9 cellular contexts compared by ENCODE assay signal in the genomic region with DNA sequence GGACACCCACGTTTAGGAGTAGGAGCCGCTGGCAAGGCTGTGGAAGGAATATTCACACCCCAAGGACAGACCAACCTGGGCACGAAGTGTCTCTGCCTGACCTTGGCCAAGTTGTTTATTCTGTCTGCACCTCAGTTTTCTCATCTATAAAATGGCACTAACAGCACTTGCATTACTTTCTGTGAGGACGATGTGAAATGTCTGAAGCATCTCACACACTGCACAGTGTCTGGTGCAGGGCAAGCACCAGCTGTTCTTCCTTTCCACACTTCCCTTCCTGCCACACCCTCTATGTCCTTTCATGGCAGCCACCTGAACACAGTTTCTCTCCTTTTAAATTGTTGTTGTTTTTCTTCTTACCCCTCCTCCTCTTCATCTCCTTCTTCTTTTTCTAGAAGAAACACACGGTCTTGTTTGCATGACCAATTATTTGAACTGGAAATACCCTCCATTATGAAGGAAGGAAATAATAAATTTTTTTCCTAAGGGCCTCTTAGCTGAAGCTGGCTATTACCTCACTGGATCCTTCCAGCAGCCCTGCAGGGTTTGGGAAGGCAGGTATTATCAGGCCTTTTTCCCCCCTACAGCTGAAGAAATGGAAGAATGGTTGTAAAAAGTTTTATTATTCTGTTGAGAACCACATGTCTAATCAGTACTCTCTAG. TPM values are rescaled to one million over a fixed set of nuclear protein-coding genes. Genes with fewer than 3 reads are reported as not detected.
DNase-seq lines count a peak whose midpoint lies in the region; ATAC-seq and TF ChIP-seq lines count a peak whose summit lies in the region.
"Had no signal": no experiment of that assay in that cellular context is flagged by ENCODE, and none has a peak within 500 bp of the region (broad histone marks: within the 10 kb centered on the region; RNA-seq: fewer than 3 reads in every experiment).

No MANE protein-coding gene starts in this region.

- peak overlapping the region; percentile 68 for H3K4me3 ChIP-seq in CD4-positive, CD25-positive, alpha-beta regulatory T cell (ENCODE audit: low read depth, low read length)
- peak overlapping the region; percentile 39 for H3K4me3 ChIP-seq in Loucy (ENCODE audit: low read length, poor library complexity, severe bottlenecking)
- peak overlapping the region; percentile 15 to 43 (median 17) for H3K4me3 ChIP-seq in skeletal muscle tissue (ENCODE audit: low read length in 3 of 3)
- H3K4me3 ChIP-seq in Caco-2 (ENCODE audit: low read depth, low read length): no peak overlapping the region

- H3K9ac ChIP-seq in Loucy (ENCODE audit: low read depth, low read length, poor library complexity, severe bottlenecking): peak overlapping the region; percentile 49
- H3K9ac ChIP-seq in skeletal muscle tissue (ENCODE audit: low read depth in 1 of 3, low read length in 3 of 3): peak overlapping the region in 2 of 3 donors; percentile 74 to 75

- peaks cover 50% of the 10 kb centered on the region for H3K4me1 ChIP-seq in CD4-positive, CD25-positive, alpha-beta regulatory T cell (ENCODE audit: control insufficient read depth, insufficient read depth, low read length, poor library complexity, severe bottlenecking)
- peaks cover 54% of the 10 kb centered on the region for H3K4me1 ChIP-seq in Loucy (ENCODE audit: insufficient read depth, low read length, poor library complexity, severe bottlenecking)
- H3K4me1 ChIP-seq in skeletal muscle tissue (ENCODE audit: control insufficient read depth in 3 of 3, insufficient read depth in 3 of 3, low read length in 3 of 3): peaks cover 53 to 61% (median 59%) of the 10 kb centered on the region in 3 donors
- H3K4me1 ChIP-seq in Caco-2: peaks cover 5% of the 10 kb centered on the region; the same call in 1 of the 2 replicates

- BruUV-seq in Caco-2 (replicated peaks; lab: Mats Ljungman, UMichigan): no TSS peak

- peaks cover 12 to 52% (median 38%) of the 10 kb centered on the region in 4 donors for H3K4me1 Mint-ChIP-seq in CD4-positive, CD25-positive, alpha-beta regulatory T cell
- H3K4me1 Mint-ChIP-seq in central memory CD8-positive, alpha-beta T cell: peaks cover 36% of the 10 kb centered on the region
- peaks cover 15% of the 10 kb centered on the region for H3K4me1 Mint-ChIP-seq in Caco-2 (ENCODE audit: low read depth, unreplicated experiment)

- peak overlapping the region; percentile 89 for H3K27ac ChIP-seq in CD4-positive, CD25-positive, alpha-beta regulatory T cell (ENCODE audit: insufficient read depth, low read length, poor library complexity, severe bottlenecking)
- peak overlapping the region; percentile 98 for H3K27ac ChIP-seq in skeletal muscle tissue (ENCODE audit: low read depth, low read length)

- no peak for ATAC-seq in CD4-positive, CD25-positive, alpha-beta regulatory T cell (ENCODE audit: low read depth in 2 of 2)
- ATAC-seq in GM19324 (IDR thresholded peaks at IDR 0.05; ENCODE audit: low FRiP score, unreplicated experiment): peak; percentile 28
- ATAC-seq in central memory CD8-positive, alpha-beta T cell (replicated peaks; ENCODE audit: extremely low read depth, poor library complexity, severe bottlenecking): no peak
- ATAC-seq: HCT116 had no signal

- 0 out of 2 replicates have a peak, but pooled peaks cover 9% of the 10 kb centered on the region for H3F3A ChIP-seq in Loucy (ENCODE audit: low read depth)

- peak overlapping the region; percentile 72 for H3K4me2 ChIP-seq in Loucy (ENCODE audit: low read depth, low read length, poor library complexity, severe bottlenecking)

- CTCF ChIA-PET in Caco-2 (lab: Charles Lee): interaction anchor here (3.3 kb wide), 1 partner anchor 96 kb away, joined by 16 read pairs; no protein-coding TSS in a partner anchor

- peak in 2 of 3 donors; percentile 10 to 51 for DNase-seq in CD4-positive, CD25-positive, alpha-beta regulatory T cell
- DNase-seq in central memory CD8-positive, alpha-beta T cell (ENCODE audit: low spot score in 2 of 2): no peak
- no peak for DNase-seq in Caco-2
- DNase-seq in cerebellum (ENCODE audit: low spot score): no peak
- DNase-seq in cardiac septum (ENCODE audit: low spot score): no peak

- no peak for TF ChIP-seq CTCF in Loucy (conservative IDR thresholded peaks at IDR 0.05; ENCODE audit: low read length)
- no peak for TF ChIP-seq CTCF in Caco-2 (IDR thresholded peaks at IDR 0.05; ENCODE audit: insufficient read depth in 1 of 2, low read depth in 1 of 2, low read length in 1 of 2, severe bottlenecking in 1 of 2, unreplicated experiment in 1 of 2)

- no peaks in the 10 kb centered on the region for H3K9me2 ChIP-seq in Loucy (replicated peaks; ENCODE audit: low read depth, low read length)

- H3K27me3 Mint-ChIP-seq in CD4-positive, CD25-positive, alpha-beta regulatory T cell: no peaks in the 10 kb centered on the region
- no peaks in the 10 kb centered on the region for H3K27me3 Mint-ChIP-seq in central memory CD8-positive, alpha-beta T cell
- peaks cover 4% of the 10 kb centered on the region for H3K27me3 Mint-ChIP-seq in Caco-2 (ENCODE audit: insufficient read depth, unreplicated experiment)

- H3K27me3 ChIP-seq in CD4-positive, CD25-positive, alpha-beta regulatory T cell (ENCODE audit: control insufficient read depth, insufficient read depth, low read length): no peaks in the 10 kb centered on the region
- no peaks in the 10 kb centered on the region for H3K27me3 ChIP-seq in Loucy (ENCODE audit: insufficient read depth, low read length, poor library complexity, severe bottlenecking)
- H3K27me3 ChIP-seq in skeletal muscle tissue (ENCODE audit: control insufficient read depth in 3 of 3, insufficient read depth in 3 of 3, low read length in 3 of 3): no peaks in the 10 kb centered on the region
- H3K27me3 ChIP-seq in Caco-2 (replicated peaks; ENCODE audit: control insufficient read depth, insufficient read depth, low read length): no peaks in the 10 kb centered on the region

- intact Hi-C loops in Caco-2 (cut with micrococcal nuclease; ENCODE audit: unreplicated experiment): no loop called here
- intact Hi-C loops in cardiac septum (cut with DNase I): no loop called here

- H3K36me3 ChIP-seq in CD4-positive, CD25-positive, alpha-beta regulatory T cell (ENCODE audit: control insufficient read depth, insufficient read depth, low read length): no peaks in the 10 kb centered on the region
- H3K36me3 ChIP-seq in Loucy (ENCODE audit: insufficient read depth, low read length): no peaks in the 10 kb centered on the region
- H3K36me3 ChIP-seq in skeletal muscle tissue (ENCODE audit: control insufficient read depth in 3 of 3, insufficient read depth in 3 of 3, low read length in 3 of 3): no peaks in the 10 kb centered on the region
- H3K36me3 ChIP-seq in Caco-2 (ENCODE audit: control insufficient read depth, insufficient read depth, low read length): no peaks in the 10 kb centered on the region

- peak overlapping the region; percentile 61 to 90 (median 77) for H3K4me3 Mint-ChIP-seq in CD4-positive, CD25-positive, alpha-beta regulatory T cell
- H3K4me3 Mint-ChIP-seq in central memory CD8-positive, alpha-beta T cell: peak overlapping the region; percentile 53
- H3K4me3 Mint-ChIP-seq in Caco-2 (ENCODE audit: unreplicated experiment): no peak overlapping the region

- peak overlapping the region; percentile 95 to 99 (median 98) for H3K27ac Mint-ChIP-seq in CD4-positive, CD25-positive, alpha-beta regulatory T cell
- peak overlapping the region; percentile 97 for H3K27ac Mint-ChIP-seq in central memory CD8-positive, alpha-beta T cell (ENCODE audit: low read depth)
- no peak overlapping the region for H3K27ac Mint-ChIP-seq in Caco-2 (ENCODE audit: unreplicated experiment)

- H3K36me3 Mint-ChIP-seq in CD4-positive, CD25-positive, alpha-beta regulatory T cell: no peaks in the 10 kb centered on the region
- peaks cover 3% of the 10 kb centered on the region for H3K36me3 Mint-ChIP-seq in central memory CD8-positive, alpha-beta T cell (ENCODE audit: insufficient read depth)
- H3K36me3 Mint-ChIP-seq in Caco-2 (ENCODE audit: insufficient read depth, unreplicated experiment): no peaks in the 10 kb centered on the region

- peak overlapping the region; percentile 57 for H2AFZ ChIP-seq in Loucy (ENCODE audit: low read length)

- H4K20me1 ChIP-seq in Loucy (ENCODE audit: insufficient read depth, low read length, poor library complexity, severe bottlenecking): no peaks in the 10 kb centered on the region

- H3K79me2 ChIP-seq in Loucy (ENCODE audit: insufficient read depth, low read length): no peaks in the 10 kb centered on the region

- H3K9me3 Mint-ChIP-seq in CD4-positive, CD25-positive, alpha-beta regulatory T cell: no peaks in the 10 kb centered on the region
- no peaks in the 10 kb centered on the region for H3K9me3 Mint-ChIP-seq in central memory CD8-positive, alpha-beta T cell
- H3K9me3 Mint-ChIP-seq in Caco-2 (ENCODE audit: unreplicated experiment): no peaks in the 10 kb centered on the region

- no peaks in the 10 kb centered on the region for H3K9me3 ChIP-seq in CD4-positive, CD25-positive, alpha-beta regulatory T cell (ENCODE audit: control insufficient read depth in 2 of 2, low read length in 2 of 2)
- H3K9me3 ChIP-seq in Loucy (ENCODE audit: insufficient read depth, low read depth, low read length) (no peaks in the 10 kb centered on the region), skeletal muscle tissue (ENCODE audit: control insufficient read depth in 3 of 3, low read length in 3 of 3) (no peaks in the 10 kb centered on the region), Caco-2 (no peaks in the 10 kb centered on the region)

- POLR2A ChIA-PET in Caco-2 (lab: Charles Lee): interaction anchor here (0.5 kb wide), 1 partner anchor 90 kb away, joined by 3 read pairs; no protein-coding TSS in a partner anchor

RNA-seq across cellular contexts. Expression of gene ATP23, which starts 42.9 kb away (rescaled TPM):
- 4.8 TPM for total RNA-seq in CD4-positive, CD25-positive, alpha-beta regulatory T cell
- 10 to 100 TPM; 16.2 to 40.7 (median 26.1) TPM for polyA plus RNA-seq in CD4-positive, CD25-positive, alpha-beta regulatory T cell
- total RNA-seq in skeletal muscle tissue (8.9 TPM), Caco-2 (2022) (6.1 and 6.6 TPM in 2 replicates), cerebellum (6.0 TPM), cardiac septum (6.2 TPM)

RNA-seq across cellular contexts. Expression of gene CTDSP2, which starts 51.9 kb away (rescaled TPM):
- 121 TPM for total RNA-seq in CD4-positive, CD25-positive, alpha-beta regulatory T cell
- polyA plus RNA-seq in CD4-positive, CD25-positive, alpha-beta regulatory T cell: 10 to 100 TPM; 45.7 to 54.4 (median 52.5) TPM
- total RNA-seq in skeletal muscle tissue (51.1 TPM), Caco-2 (2022) (103 and 117 TPM in 2 replicates), cerebellum (38.6 TPM), cardiac septum (89.2 TPM)

Comparison
In these comparisons a context has a peak if more than half of its experiments do, and no peak if none do; other contexts are left out.
1. DNase-seq: peak in CD4-positive, CD25-positive, alpha-beta regulatory T cell (2 of 3); none in central memory CD8-positive, alpha-beta T cell (0 of 2), Caco-2 (0 of 2), cerebellum (single experiment) and cardiac septum (single experiment).